9 cellular contexts compared by ENCODE assay signal in genomic region chr11:18768472-18768901, GRCh38. TPM values are rescaled to one million over a fixed set of nuclear protein-coding genes. Genes with fewer than 3 reads are reported as not detected.
DNase-seq lines count a peak whose midpoint lies in the region; ATAC-seq, FAIRE-seq and TF ChIP-seq lines count a peak whose summit lies in the region.
"Had no signal": no experiment of that assay in that cellular context is flagged by ENCODE, and none has a peak within 500 bp of the region (broad histone marks: within the 10 kb centered on the region; RNA-seq: fewer than 3 reads in every experiment).

No MANE protein-coding gene starts in this region.

- in situ Hi-C loops in transverse colon (cut with MboI; ENCODE audit: low pct_ligation_motif_present in 1 of 4, low pct_unique_long_range_greater_than_20kb in 1 of 4, low sequenced_read_pairs in 3 of 4), result no loop called here

- H3K27ac ChIP-seq in sigmoid colon (no peak overlapping the region), transverse colon (no peak overlapping the region)

- H3K9me3 ChIP-seq in sigmoid colon, result no peaks in the 10 kb centered on the region
- no peaks in the 10 kb centered on the region for H3K9me3 ChIP-seq in transverse colon

- 66 to 83% methylated on average over 4 of the region's 4 CpGs for WGBS in sigmoid colon, 2 donors
- WGBS in transverse colon (ENCODE audit: low coverage in 1 of 2), 2 donors, result 54 to 72% methylated on average over 3 to 4 of the region's 4 CpGs

- peaks cover 0 to 6% (median 0%) of the 10 kb centered on the region in 3 donors for H3K27me3 ChIP-seq in sigmoid colon
- H3K27me3 ChIP-seq in transverse colon, result no peaks in the 10 kb centered on the region

- TF ChIP-seq POLR2A in sigmoid colon (IDR thresholded peaks at IDR 0.05) (no peak), transverse colon (IDR thresholded peaks at IDR 0.05) (no peak)

- TF ChIP-seq CTCF in sigmoid colon (IDR thresholded peaks at IDR 0.05) (no peak), transverse colon (IDR thresholded peaks at IDR 0.05) (no peak)

- H3K36me3 ChIP-seq in sigmoid colon (no peaks in the 10 kb centered on the region), transverse colon (no peaks in the 10 kb centered on the region)

- no peak overlapping the region for H3K4me3 ChIP-seq in sigmoid colon
- no peak overlapping the region for H3K4me3 ChIP-seq in transverse colon

- peak; percentile 92 for ATAC-seq in GM18868 (IDR thresholded peaks at IDR 0.05; ENCODE audit: unreplicated experiment)
- peak; percentile 94 for ATAC-seq in GM21526 (IDR thresholded peaks at IDR 0.05; ENCODE audit: low FRiP score, unreplicated experiment)
- peak; percentile 88 for ATAC-seq in HG03460 (IDR thresholded peaks at IDR 0.05; ENCODE audit: unreplicated experiment)

- no peak for FAIRE-seq in HTR-8/SVneo (lab: Jason Lieb, UNC)

- intact Hi-C loops in sigmoid colon (cut with DNase I), result no loop called here
- intact Hi-C loops in transverse colon (cut with DNase I; ENCODE audit: low total_unique reads), result no loop called here

- H3K4me1 ChIP-seq in sigmoid colon (no peaks in the 10 kb centered on the region), transverse colon (peaks cover 0 to 8% (median 0%) of the 10 kb centered on the region in 4 donors)

- TF ChIP-seq EP300 in sigmoid colon (IDR thresholded peaks at IDR 0.05) (no peak), transverse colon (IDR thresholded peaks at IDR 0.05; ENCODE audit: low read depth) (no peak)

- peak; percentile 43 for DNase-seq in germinal center (ENCODE audit: low spot score)
- no peak for DNase-seq in sigmoid colon
- DNase-seq in HTR-8/SVneo (ENCODE audit: insufficient read length, low spot score), result no peak
- DNase-seq in SHP77 (lab: John Stamatoyannopoulos, UW), result no peak
- no peak for DNase-seq in transverse colon
- DNase-seq: stimulated activated CD4-positive, alpha-beta T cell treated with anti-CD3 and anti-CD28 coated beads, Interleukin-12 subunit alpha, Interleukin-12 subunit beta, amount 100 ng/mL, for 4 hours had no signal

RNA-seq across cellular contexts. Expression of gene PTPN5, which starts 23.1 kb away (rescaled TPM):
- 1 to 10 TPM in 1 of 4 donors, under 1 TPM in 3; 0.33 to 1.1 (median 0.69) TPM for total RNA-seq in sigmoid colon
- under 1 TPM in 1 of 3 donors, not detected in 2; 0.39 TPM for polyA plus RNA-seq in sigmoid colon
- total RNA-seq in transverse colon, result under 1 TPM in 2 of 4 donors, not detected in 2; 0.27 to 0.64 TPM

RNA-seq across cellular contexts. Expression of gene IGSF22, which starts 42.5 kb away (rescaled TPM):
- not detected for total RNA-seq in sigmoid colon
- under 1 TPM in 2 of 3 donors, not detected in 1; 0.46 to 0.52 TPM for polyA plus RNA-seq in sigmoid colon
- total RNA-seq in transverse colon, result under 1 TPM in 1 of 4 donors, not detected in 3; 0.16 TPM
